In genomic region chr19:22052644-22053013, GRCh38 we compare ENCODE assay signal across 9 cellular contexts. TPM values are rescaled to one million over a fixed set of nuclear protein-coding genes. Genes with fewer than 3 reads are reported as not detected.
A peak's percentile ranks its signal among the peaks of the same experiment; 100 is the strongest.
DNase-seq lines count a peak whose midpoint lies in the region; ATAC-seq, FAIRE-seq and TF ChIP-seq lines count a peak whose summit lies in the region.
"Had no signal": no experiment of that assay in that cellular context is flagged by ENCODE, and none has a peak within 500 bp of the region (broad histone marks: within the 10 kb centered on the region; RNA-seq: fewer than 3 reads in every experiment).

No MANE protein-coding gene starts in this region.

- H3K27ac ChIP-seq in K562 (ENCODE audit: extremely low read depth, low read depth, low read length): peak overlapping the region; percentile 76
- H3K27ac ChIP-seq in muscle layer of colon (ENCODE audit: low read depth, low read length): no peak overlapping the region

- no peaks in the 10 kb centered on the region for H3K36me3 ChIP-seq in K562 (ENCODE audit: control insufficient read depth, insufficient read depth, low read length)
- no peaks in the 10 kb centered on the region for H3K36me3 ChIP-seq in muscle layer of colon (ENCODE audit: insufficient read depth, low read length)

- no peak for FAIRE-seq in K562 (lab: Jason Lieb, UNC)

- H3K4me1 ChIP-seq in K562 (replicated peaks in 1 of 2; ENCODE audit: control insufficient read depth in 2 of 2, insufficient read depth in 2 of 2, low read length in 2 of 2) (no peaks in the 10 kb centered on the region), muscle layer of colon (ENCODE audit: insufficient read depth, low read length) (no peaks in the 10 kb centered on the region)

- intact Hi-C loops in K562 (cut with micrococcal nuclease): no loop called here

- peaks cover 43% of the 10 kb centered on the region for H3K79me2 ChIP-seq in K562 (ENCODE audit: control insufficient read depth, insufficient read depth, low read length)

- no peak for TF ChIP-seq RAD21 in K562 (CRISPR knock-in tag; conservative IDR thresholded peaks at IDR 0.05 in 1 of 2, IDR thresholded peaks at IDR 0.05 in 1 of 2)

- POLR2A ChIA-PET in K562 (lab: Yijun Ruan, JAX) (interaction anchor here (0.5 to 1.0 kb wide), 3 partner anchors 21 to 1866 kb away, joined by 3 to 4 read pairs (median 4); no protein-coding TSS in a partner anchor), WTC11 (lab: Charles Lee) (interaction anchor here (0.6 kb wide), 1 partner anchor 391 kb away, joined by 3 read pairs; no protein-coding TSS in a partner anchor)

- H3K9me3 Mint-ChIP-seq in WTC11: peaks cover 44% of the 10 kb centered on the region

- peak overlapping the region; percentile 83 for H2AFZ ChIP-seq in K562 (ENCODE audit: low read depth, low read length)

- TF ChIP-seq CTCF in K562 (IDR thresholded peaks at IDR 0.05 in 2 of 3, conservative IDR thresholded peaks at IDR 0.05 in 1 of 3; ENCODE audit: insufficient read depth in 2 of 3, low read depth in 1 of 3, low read length in 3 of 3) (no peak), WTC11 (IDR thresholded peaks at IDR 0.05) (no peak)

- H3K4me3 Mint-ChIP-seq in WTC11: no peak overlapping the region

- 0% methylated on average over 12 of the region's 20 CpGs for WGBS in K562 (ENCODE audit: insufficient coverage, low coverage, missing lambda C conversion rate)

- TF ChIP-seq POLR2A in K562 (conservative IDR thresholded peaks at IDR 0.05): peak; percentile 6

- no peaks in the 10 kb centered on the region for H3K27me3 ChIP-seq in K562 (ENCODE audit: control insufficient read depth in 2 of 2, insufficient read depth in 2 of 2, low read length in 2 of 2)
- H3K27me3 ChIP-seq in muscle layer of colon (ENCODE audit: control insufficient read depth in 1 of 2, insufficient read depth in 2 of 2, low read length in 2 of 2): no peaks in the 10 kb centered on the region

- peaks cover 49% of the 10 kb centered on the region for H3K36me3 Mint-ChIP-seq in WTC11

- CTCF ChIA-PET in K562 (lab: Yijun Ruan, JAX; ENCODE audit: low intra/inter-chr PET ratio): no interaction called here
- CTCF ChIA-PET in WTC11 (lab: Charles Lee): no interaction called here

- DNase-seq in K562 (ENCODE audit: extremely low read depth in 1 of 4, low spot score in 3 of 4) (peak in 2 of 4 experiments; percentile 4 to 22), WTC11 (ENCODE audit: low spot score) (no peak), T1000 (lab: John Stamatoyannopoulos, UW) (no peak), NCI-H2196 treated with DMSO at 0.1 percent for 48 hours (lab: John Stamatoyannopoulos, UW; ENCODE audit: unreplicated experiment) (no peak)

- H3K9me1 ChIP-seq in K562 (ENCODE audit: control insufficient read depth, insufficient read depth, low read length): no peaks in the 10 kb centered on the region

- TSS peak; percentile 63 for BruUV-seq in K562 (replicated peaks; lab: Mats Ljungman, UMichigan)

- H3K4me1 Mint-ChIP-seq in WTC11: no peaks in the 10 kb centered on the region

- H3K9ac ChIP-seq in K562 (ENCODE audit: insufficient read depth in 1 of 2, low read depth in 2 of 2, low read length in 2 of 2) (peak overlapping the region; percentile 76 to 87), muscle layer of colon (ENCODE audit: low read length) (peak overlapping the region; percentile 21)

- no peak for TF ChIP-seq EP300 in K562 (IDR thresholded peaks at IDR 0.05; ENCODE audit: low read length)

- in situ Hi-C loops in K562 (cut with MboI): no loop called here

- peak overlapping the region; percentile 84 for H3K4me2 ChIP-seq in K562 (ENCODE audit: insufficient read depth, low read length)

- ATAC-seq in GM19438 (IDR thresholded peaks at IDR 0.05; ENCODE audit: low read depth, unreplicated experiment) (peak; percentile 33), HG03354 (IDR thresholded peaks at IDR 0.05; ENCODE audit: poor library complexity, severe bottlenecking, unreplicated experiment) (peak; percentile 52), K562 (peak; percentile 71), WTC11 (no peak), GM21447 (IDR thresholded peaks at IDR 0.05; ENCODE audit: unreplicated experiment) (no peak)

- peaks cover 13% of the 10 kb centered on the region for H3K27me3 Mint-ChIP-seq in WTC11 (ENCODE audit: low read depth)

- H3K4me3 ChIP-seq in K562 (peak overlapping the region; percentile 66), muscle layer of colon (ENCODE audit: low read depth in 1 of 2, low read length in 2 of 2) (peak overlapping the region; percentile 64 to 85)

- H3K9me3 ChIP-seq in K562 (replicated peaks; ENCODE audit: control insufficient read depth, insufficient read depth, low read depth, low read length) (no peaks in the 10 kb centered on the region; the same call in 1 of the 2 replicates), muscle layer of colon (ENCODE audit: low read length) (no peaks in the 10 kb centered on the region)

- no peaks in the 10 kb centered on the region for H4K20me1 ChIP-seq in K562 (replicated peaks; ENCODE audit: control insufficient read depth, insufficient read depth, low read length)

- H3K27ac Mint-ChIP-seq in WTC11: no peak overlapping the region

TF ChIP-seq in K562, 482 proteins besides CTCF, POLR2A, EP300 and RAD21 (continues in another document):
- TF ChIP-seq PHF8 (IDR thresholded peaks at IDR 0.05; ENCODE audit: borderline replicate concordance, low read length) (0 out of 2 replicates have a peak, but pooled peaks have one; percentile 6), E2F6 (IDR thresholded peaks at IDR 0.05; ENCODE audit: borderline replicate concordance in 1 of 2, extremely low read depth in 1 of 2, insufficient read depth in 1 of 2, insufficient read length in 1 of 2, low read depth in 1 of 2, low read length in 1 of 2, poor library complexity in 1 of 2, severe bottlenecking in 1 of 2) (peak in 1 of 2 experiments; percentile 30), YY1 (IDR thresholded peaks at IDR 0.05; ENCODE audit: borderline replicate concordance in 1 of 3, control insufficient read depth in 1 of 3, extremely low read depth in 1 of 3, insufficient read depth in 3 of 3, insufficient read length in 1 of 3, insufficient replicate concordance in 2 of 3, low read depth in 1 of 3, low read length in 2 of 3) (peak in 1 of 3 experiments; percentile 62)

TF ChIP-seq in WTC11, 78 proteins besides CTCF, POLR2A, EP300 and RAD21 (continues in another document):
- no peak for TF ChIP-seq ATF2 (CRISPR knock-in tag; IDR thresholded peaks at IDR 0.05; ENCODE audit: borderline replicate concordance, low read depth)
- no peak for TF ChIP-seq ZNF138 (CRISPR knock-in tag; conservative IDR thresholded peaks at IDR 0.05)
- TF ChIP-seq SMAD3 (CRISPR knock-in tag; IDR thresholded peaks at IDR 0.05; ENCODE audit: borderline replicate concordance): no peak

RNA-seq across cellular contexts. Expression of gene ZNF257, which starts 0.3 kb away (rescaled TPM):
- total RNA-seq in K562 (2011; cell fraction: chromatin; rRNA removed; ENCODE audit: low replicate concordance): 12.8 and 17.7 TPM in 2 replicates
- total RNA-seq in K562 (2011; cell fraction: nucleolus; rRNA removed): 13.0 and 17.6 TPM in 2 replicates
- total RNA-seq in K562 (2011; cell fraction: nucleoplasm; rRNA removed): 17.8 and 22.1 TPM in 2 replicates
- 6.9 and 11.8 TPM in 2 replicates for total RNA-seq in K562 (2014; rRNA removed)
- 18.2 and 19.7 TPM in 2 replicates for total RNA-seq in K562 (2014; rRNA removed; fragmentation: Illumina TruSeq; extraction: Trizol)
- 17.7 and 18.0 TPM in 2 replicates for total RNA-seq in K562 (2015; rRNA removed; fragmentation: Illumina TruSeq; extraction: Trizol)
- 12.9 and 13.3 TPM in 2 replicates for total RNA-seq in K562 (2021)
- 1.3 and 5.0 TPM in 2 replicates for polyA plus RNA-seq in K562 (2011; rRNA removed)
- polyA plus RNA-seq in K562 (2011; cell fraction: cytosol; rRNA removed): 0.78 and 1.3 TPM in 2 replicates
- polyA plus RNA-seq in K562 (2011; cell fraction: nucleus; rRNA removed): 1.2 and 4.4 TPM in 2 replicates
- 7.5 and 7.6 TPM in 2 replicates for polyA plus RNA-seq in K562 (2012)
- 15.0 and 16.9 TPM in 2 replicates for polyA plus RNA-seq in K562 (2014; fragmentation: Illumina TruSeq; extraction: Trizol)
- polyA plus RNA-seq in K562 (2014; fragmentation: Nextera tagmentation; extraction: Ambion mirVana): 1 to 10 TPM; 5.7 to 8.0 TPM
- 11.6 and 11.7 TPM in 2 replicates for polyA plus RNA-seq in K562 (2014; rRNA removed)
- polyA minus RNA-seq in K562 (2011; rRNA and poly(A)+ RNA removed): 2.5 and 6.4 TPM in 2 replicates
- 1.7 and 3.0 TPM in 2 replicates for polyA minus RNA-seq in K562 (2011; cell fraction: cytosol; rRNA and poly(A)+ RNA removed)
- 3.1 and 3.9 TPM in 2 replicates for polyA minus RNA-seq in K562 (2011; cell fraction: nucleus; rRNA and poly(A)+ RNA removed)
- not detected in 3 replicates for total RNA-seq in WTC11 (2021)
- total RNA-seq: NCI-H460 had no signal

RNA-seq across cellular contexts. Expression of gene ZNF208, which starts 41.9 kb away (rescaled TPM):
- total RNA-seq in K562 (2011; cell fraction: chromatin; rRNA removed; ENCODE audit: low replicate concordance): 2.8 and 9.2 TPM in 2 replicates
- total RNA-seq in K562 (2011; cell fraction: nucleolus; rRNA removed): 1.8 and 2.9 TPM in 2 replicates
- 3.4 and 3.7 TPM in 2 replicates for total RNA-seq in K562 (2011; cell fraction: nucleoplasm; rRNA removed)
- 2.4 and 2.8 TPM in 2 replicates for total RNA-seq in K562 (2014; rRNA removed)
- 4.5 and 6.1 TPM in 2 replicates for total RNA-seq in K562 (2014; rRNA removed; fragmentation: Illumina TruSeq; extraction: Trizol)
- total RNA-seq in K562 (2015; rRNA removed; fragmentation: Illumina TruSeq; extraction: Trizol): 3.6 and 4.1 TPM in 2 replicates
- total RNA-seq in K562 (2021): 3.1 and 3.2 TPM in 2 replicates
- polyA plus RNA-seq in K562 (2011; rRNA removed): 0.09 and 0.81 TPM in 2 replicates
- 0.09 and 0.13 TPM in 2 replicates for polyA plus RNA-seq in K562 (2011; cell fraction: cytosol; rRNA removed)
- polyA plus RNA-seq in K562 (2011; cell fraction: nucleus; rRNA removed): 0.34 and 1.3 TPM in 2 replicates
- polyA plus RNA-seq in K562 (2012): 1.3 and 2.9 TPM in 2 replicates
- polyA plus RNA-seq in K562 (2014; fragmentation: Illumina TruSeq; extraction: Trizol): 3.5 and 3.7 TPM in 2 replicates
- 1 to 10 TPM; 1.4 to 1.6 TPM for polyA plus RNA-seq in K562 (2014; fragmentation: Nextera tagmentation; extraction: Ambion mirVana)
- 3.2 and 3.5 TPM in 2 replicates for polyA plus RNA-seq in K562 (2014; rRNA removed)
- 0.33 and 0.81 TPM in 2 replicates for polyA minus RNA-seq in K562 (2011; rRNA and poly(A)+ RNA removed)
- not detected in 2 replicates for polyA minus RNA-seq in K562 (2011; cell fraction: cytosol; rRNA and poly(A)+ RNA removed)
- polyA minus RNA-seq in K562 (2011; cell fraction: nucleus; rRNA and poly(A)+ RNA removed): 0.22 and 1.9 TPM in 2 replicates
- total RNA-seq in WTC11 (2021): not detected in 3 replicates

Comparison
In these comparisons a context has a peak if more than half of its experiments do, and no peak if none do; other contexts are left out.
1. ATAC-seq: peak in GM19438 (single experiment), HG03354 (single experiment) and K562 (single experiment); none in WTC11 (single experiment) and GM21447 (single experiment).